Comparison of ENCODE assay signal across 1 cellular context in the genomic region with DNA sequence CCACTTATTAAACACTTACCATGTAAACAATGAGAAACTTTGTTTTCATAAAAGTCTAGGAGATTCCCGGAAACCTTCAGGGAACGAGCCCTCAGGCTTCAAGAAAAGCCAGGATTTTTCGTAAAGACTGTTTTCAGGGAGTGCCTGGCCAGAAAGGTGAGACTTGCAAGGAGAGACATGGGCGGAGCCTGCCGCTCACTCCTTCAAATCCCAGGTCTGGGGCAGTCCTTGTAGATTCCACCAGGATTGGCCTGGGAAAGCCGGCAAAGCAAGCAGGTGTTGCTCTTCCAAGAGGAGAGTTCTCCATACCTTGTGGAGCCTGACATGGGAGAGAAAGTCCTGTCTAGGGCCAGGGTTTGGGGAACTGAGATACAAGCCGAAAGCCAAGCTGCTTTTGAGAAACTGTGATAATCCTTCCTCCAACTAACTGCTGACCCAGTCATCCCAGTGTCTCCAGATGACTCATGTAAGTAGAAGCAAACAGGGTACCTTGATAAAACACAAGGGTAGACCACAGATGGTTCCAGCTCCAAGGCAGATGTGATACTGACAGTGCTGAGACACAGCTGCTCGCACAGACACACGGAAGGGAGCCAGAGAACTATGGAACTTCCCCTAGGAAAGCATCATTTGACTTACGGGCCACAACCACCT.
TF ChIP-seq lines count a peak whose summit lies in the region.

No MANE protein-coding gene starts in this region.

TF ChIP-seq in K562, 482 proteins besides CTCF, POLR2A, EP300 and RAD21 (continued from another document and continues in another):
- TF ChIP-seq, protein P1, sequence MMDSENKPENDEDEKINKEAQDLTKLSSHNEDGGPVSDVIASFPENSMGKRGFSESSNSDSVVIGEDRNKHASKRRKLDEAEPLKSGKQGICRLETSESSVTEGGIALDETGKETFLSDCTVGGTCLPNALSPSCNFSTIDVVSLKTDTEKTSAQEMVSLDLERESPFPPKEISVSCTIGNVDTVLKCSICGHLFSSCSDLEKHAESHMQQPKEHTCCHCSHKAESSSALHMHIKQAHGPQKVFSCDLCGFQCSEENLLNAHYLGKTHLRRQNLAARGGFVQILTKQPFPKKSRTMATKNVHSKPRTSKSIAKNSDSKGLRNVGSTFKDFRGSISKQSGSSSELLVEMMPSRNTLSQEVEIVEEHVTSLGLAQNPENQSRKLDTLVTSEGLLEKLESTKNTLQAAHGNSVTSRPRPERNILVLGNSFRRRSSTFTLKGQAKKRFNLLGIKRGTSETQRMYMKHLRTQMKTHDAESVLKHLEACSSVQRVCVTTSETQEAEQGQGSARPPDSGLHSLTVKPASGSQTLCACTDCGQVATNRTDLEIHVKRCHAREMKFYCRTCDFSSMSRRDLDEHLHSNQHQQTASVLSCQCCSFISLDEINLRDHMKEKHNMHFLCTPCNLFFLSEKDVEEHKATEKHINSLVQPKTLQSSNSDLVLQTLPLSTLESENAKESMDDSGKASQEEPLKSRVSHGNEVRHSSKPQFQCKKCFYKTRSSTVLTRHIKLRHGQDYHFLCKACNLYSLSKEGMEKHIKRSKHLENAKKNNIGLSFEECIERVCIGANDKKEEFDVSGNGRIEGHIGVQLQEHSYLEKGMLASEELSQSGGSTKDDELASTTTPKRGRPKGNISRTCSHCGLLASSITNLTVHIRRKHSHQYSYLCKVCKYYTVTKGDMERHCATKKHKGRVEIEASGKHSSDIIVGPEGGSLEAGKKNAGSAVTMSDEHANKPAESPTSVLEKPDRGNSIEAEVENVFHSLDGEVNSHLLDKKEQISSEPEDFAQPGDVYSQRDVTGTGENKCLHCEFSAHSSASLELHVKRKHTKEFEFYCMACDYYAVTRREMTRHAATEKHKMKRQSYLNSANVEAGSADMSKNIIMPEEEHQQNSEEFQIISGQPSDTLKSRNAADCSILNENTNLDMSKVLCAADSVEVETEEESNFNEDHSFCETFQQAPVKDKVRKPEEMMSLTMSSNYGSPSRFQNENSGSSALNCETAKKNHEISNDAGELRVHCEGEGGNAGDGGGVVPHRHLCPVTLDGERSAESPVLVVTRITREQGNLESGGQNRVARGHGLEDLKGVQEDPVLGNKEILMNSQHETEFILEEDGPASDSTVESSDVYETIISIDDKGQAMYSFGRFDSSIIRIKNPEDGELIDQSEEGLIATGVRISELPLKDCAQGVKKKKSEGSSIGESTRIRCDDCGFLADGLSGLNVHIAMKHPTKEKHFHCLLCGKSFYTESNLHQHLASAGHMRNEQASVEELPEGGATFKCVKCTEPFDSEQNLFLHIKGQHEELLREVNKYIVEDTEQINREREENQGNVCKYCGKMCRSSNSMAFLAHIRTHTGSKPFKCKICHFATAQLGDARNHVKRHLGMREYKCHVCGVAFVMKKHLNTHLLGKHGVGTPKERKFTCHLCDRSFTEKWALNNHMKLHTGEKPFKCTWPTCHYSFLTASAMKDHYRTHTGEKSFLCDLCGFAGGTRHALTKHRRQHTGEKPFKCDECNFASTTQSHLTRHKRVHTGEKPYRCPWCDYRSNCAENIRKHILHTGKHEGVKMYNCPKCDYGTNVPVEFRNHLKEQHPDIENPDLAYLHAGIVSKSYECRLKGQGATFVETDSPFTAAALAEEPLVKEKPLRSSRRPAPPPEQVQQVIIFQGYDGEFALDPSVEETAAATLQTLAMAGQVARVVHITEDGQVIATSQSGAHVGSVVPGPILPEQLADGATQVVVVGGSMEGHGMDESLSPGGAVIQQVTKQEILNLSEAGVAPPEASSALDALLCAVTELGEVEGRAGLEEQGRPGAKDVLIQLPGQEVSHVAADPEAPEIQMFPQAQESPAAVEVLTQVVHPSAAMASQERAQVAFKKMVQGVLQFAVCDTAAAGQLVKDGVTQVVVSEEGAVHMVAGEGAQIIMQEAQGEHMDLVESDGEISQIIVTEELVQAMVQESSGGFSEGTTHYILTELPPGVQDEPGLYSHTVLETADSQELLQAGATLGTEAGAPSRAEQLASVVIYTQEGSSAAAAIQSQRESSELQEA (IDR thresholded peaks at IDR 0.05; ENCODE audit: low read depth) = no peak
- no peak for TF ChIP-seq EZH2 (IDR thresholded peaks at IDR 0.05; ENCODE audit: borderline replicate concordance, low read depth, low read length)
- TF ChIP-seq, protein P2, sequence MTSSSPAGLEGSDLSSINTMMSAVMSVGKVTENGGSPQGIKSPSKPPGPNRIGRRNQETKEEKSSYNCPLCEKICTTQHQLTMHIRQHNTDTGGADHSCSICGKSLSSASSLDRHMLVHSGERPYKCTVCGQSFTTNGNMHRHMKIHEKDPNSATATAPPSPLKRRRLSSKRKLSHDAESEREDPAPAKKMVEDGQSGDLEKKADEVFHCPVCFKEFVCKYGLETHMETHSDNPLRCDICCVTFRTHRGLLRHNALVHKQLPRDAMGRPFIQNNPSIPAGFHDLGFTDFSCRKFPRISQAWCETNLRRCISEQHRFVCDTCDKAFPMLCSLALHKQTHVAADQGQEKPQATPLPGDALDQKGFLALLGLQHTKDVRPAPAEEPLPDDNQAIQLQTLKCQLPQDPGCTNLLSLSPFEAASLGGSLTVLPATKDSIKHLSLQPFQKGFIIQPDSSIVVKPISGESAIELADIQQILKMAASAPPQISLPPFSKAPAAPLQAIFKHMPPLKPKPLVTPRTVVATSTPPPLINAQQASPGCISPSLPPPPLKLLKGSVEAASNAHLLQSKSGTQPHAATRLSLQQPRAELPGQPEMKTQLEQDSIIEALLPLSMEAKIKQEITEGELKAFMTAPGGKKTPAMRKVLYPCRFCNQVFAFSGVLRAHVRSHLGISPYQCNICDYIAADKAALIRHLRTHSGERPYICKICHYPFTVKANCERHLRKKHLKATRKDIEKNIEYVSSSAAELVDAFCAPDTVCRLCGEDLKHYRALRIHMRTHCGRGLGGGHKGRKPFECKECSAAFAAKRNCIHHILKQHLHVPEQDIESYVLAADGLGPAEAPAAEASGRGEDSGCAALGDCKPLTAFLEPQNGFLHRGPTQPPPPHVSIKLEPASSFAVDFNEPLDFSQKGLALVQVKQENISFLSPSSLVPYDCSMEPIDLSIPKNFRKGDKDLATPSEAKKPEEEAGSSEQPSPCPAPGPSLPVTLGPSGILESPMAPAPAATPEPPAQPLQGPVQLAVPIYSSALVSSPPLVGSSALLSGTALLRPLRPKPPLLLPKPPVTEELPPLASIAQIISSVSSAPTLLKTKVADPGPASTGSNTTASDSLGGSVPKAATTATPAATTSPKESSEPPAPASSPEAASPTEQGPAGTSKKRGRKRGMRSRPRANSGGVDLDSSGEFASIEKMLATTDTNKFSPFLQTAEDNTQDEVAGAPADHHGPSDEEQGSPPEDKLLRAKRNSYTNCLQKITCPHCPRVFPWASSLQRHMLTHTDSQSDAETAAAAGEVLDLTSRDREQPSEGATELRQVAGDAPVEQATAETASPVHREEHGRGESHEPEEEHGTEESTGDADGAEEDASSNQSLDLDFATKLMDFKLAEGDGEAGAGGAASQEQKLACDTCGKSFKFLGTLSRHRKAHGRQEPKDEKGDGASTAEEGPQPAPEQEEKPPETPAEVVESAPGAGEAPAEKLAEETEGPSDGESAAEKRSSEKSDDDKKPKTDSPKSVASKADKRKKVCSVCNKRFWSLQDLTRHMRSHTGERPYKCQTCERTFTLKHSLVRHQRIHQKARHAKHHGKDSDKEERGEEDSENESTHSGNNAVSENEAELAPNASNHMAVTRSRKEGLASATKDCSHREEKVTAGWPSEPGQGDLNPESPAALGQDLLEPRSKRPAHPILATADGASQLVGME (CRISPR knock-in tag; IDR thresholded peaks at IDR 0.05) = no peak
- TF ChIP-seq CBFA2T2 (conservative IDR thresholded peaks at IDR 0.05) = peak; percentile 95
- TF ChIP-seq EHMT2 (IDR thresholded peaks at IDR 0.05) = peak; percentile 78; the same call in 1 of the 2 replicates
- TF ChIP-seq, protein P3, sequence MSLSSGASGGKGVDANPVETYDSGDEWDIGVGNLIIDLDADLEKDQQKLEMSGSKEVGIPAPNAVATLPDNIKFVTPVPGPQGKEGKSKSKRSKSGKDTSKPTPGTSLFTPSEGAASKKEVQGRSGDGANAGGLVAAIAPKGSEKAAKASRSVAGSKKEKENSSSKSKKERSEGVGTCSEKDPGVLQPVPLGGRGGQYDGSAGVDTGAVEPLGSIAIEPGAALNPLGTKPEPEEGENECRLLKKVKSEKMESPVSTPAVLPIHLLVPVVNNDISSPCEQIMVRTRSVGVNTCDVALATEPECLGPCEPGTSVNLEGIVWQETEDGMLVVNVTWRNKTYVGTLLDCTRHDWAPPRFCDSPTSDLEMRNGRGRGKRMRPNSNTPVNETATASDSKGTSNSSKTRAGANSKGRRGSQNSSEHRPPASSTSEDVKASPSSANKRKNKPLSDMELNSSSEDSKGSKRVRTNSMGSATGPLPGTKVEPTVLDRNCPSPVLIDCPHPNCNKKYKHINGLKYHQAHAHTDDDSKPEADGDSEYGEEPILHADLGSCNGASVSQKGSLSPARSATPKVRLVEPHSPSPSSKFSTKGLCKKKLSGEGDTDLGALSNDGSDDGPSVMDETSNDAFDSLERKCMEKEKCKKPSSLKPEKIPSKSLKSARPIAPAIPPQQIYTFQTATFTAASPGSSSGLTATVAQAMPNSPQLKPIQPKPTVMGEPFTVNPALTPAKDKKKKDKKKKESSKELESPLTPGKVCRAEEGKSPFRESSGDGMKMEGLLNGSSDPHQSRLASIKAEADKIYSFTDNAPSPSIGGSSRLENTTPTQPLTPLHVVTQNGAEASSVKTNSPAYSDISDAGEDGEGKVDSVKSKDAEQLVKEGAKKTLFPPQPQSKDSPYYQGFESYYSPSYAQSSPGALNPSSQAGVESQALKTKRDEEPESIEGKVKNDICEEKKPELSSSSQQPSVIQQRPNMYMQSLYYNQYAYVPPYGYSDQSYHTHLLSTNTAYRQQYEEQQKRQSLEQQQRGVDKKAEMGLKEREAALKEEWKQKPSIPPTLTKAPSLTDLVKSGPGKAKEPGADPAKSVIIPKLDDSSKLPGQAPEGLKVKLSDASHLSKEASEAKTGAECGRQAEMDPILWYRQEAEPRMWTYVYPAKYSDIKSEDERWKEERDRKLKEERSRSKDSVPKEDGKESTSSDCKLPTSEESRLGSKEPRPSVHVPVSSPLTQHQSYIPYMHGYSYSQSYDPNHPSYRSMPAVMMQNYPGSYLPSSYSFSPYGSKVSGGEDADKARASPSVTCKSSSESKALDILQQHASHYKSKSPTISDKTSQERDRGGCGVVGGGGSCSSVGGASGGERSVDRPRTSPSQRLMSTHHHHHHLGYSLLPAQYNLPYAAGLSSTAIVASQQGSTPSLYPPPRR (CRISPR knock-in tag; IDR thresholded peaks at IDR 0.05; ENCODE audit: borderline replicate concordance) = no peak
- no peak for TF ChIP-seq NR2C2 (CRISPR knock-in tag; IDR thresholded peaks at IDR 0.05)
- TF ChIP-seq NR2C2 (tag; IDR thresholded peaks at IDR 0.05) = no peak
- TF ChIP-seq C11orf30 (IDR thresholded peaks at IDR 0.05; ENCODE audit: low read depth) = peak; percentile 96
- TF ChIP-seq, protein P4, sequence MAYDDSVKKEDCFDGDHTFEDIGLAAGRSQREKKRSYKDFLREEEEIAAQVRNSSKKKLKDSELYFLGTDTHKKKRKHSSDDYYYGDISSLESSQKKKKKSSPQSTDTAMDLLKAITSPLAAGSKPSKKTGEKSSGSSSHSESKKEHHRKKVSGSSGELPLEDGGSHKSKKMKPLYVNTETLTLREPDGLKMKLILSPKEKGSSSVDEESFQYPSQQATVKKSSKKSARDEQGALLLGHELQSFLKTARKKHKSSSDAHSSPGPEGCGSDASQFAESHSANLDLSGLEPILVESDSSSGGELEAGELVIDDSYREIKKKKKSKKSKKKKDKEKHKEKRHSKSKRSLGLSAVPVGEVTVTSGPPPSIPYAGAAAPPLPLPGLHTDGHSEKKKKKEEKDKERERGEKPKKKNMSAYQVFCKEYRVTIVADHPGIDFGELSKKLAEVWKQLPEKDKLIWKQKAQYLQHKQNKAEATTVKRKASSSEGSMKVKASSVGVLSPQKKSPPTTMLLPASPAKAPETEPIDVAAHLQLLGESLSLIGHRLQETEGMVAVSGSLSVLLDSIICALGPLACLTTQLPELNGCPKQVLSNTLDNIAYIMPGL (CRISPR knock-in tag; IDR thresholded peaks at IDR 0.05) = no peak
- peak; percentile 63 for TF ChIP-seq CTBP1 (IDR thresholded peaks at IDR 0.05; ENCODE audit: borderline replicate concordance)
- peak; percentile 96 for TF ChIP-seq MAFG (tag; conservative IDR thresholded peaks at IDR 0.05)
- peak; percentile 59 for TF ChIP-seq MTA2 (IDR thresholded peaks at IDR 0.05; ENCODE audit: low read depth)
- peak; percentile 82 for TF ChIP-seq DPF2 (IDR thresholded peaks at IDR 0.05)
- TF ChIP-seq, protein P5, sequence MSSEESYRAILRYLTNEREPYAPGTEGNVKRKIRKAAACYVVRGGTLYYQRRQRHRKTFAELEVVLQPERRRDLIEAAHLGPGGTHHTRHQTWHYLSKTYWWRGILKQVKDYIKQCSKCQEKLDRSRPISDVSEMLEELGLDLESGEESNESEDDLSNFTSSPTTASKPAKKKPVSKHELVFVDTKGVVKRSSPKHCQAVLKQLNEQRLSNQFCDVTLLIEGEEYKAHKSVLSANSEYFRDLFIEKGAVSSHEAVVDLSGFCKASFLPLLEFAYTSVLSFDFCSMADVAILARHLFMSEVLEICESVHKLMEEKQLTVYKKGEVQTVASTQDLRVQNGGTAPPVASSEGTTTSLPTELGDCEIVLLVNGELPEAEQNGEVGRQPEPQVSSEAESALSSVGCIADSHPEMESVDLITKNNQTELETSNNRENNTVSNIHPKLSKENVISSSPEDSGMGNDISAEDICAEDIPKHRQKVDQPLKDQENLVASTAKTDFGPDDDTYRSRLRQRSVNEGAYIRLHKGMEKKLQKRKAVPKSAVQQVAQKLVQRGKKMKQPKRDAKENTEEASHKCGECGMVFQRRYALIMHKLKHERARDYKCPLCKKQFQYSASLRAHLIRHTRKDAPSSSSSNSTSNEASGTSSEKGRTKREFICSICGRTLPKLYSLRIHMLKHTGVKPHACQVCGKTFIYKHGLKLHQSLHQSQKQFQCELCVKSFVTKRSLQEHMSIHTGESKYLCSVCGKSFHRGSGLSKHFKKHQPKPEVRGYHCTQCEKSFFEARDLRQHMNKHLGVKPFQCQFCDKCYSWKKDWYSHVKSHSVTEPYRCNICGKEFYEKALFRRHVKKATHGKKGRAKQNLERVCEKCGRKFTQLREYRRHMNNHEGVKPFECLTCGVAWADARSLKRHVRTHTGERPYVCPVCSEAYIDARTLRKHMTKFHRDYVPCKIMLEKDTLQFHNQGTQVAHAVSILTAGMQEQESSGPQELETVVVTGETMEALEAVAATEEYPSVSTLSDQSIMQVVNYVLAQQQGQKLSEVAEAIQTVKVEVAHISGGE (CRISPR knock-in tag; IDR thresholded peaks at IDR 0.05) = 0 out of 6 replicates have a peak, but pooled peaks of 1 of the 3 experiments have one; percentile 39
- TF ChIP-seq DIDO1 (tag; IDR thresholded peaks at IDR 0.05; ENCODE audit: low read depth) = no peak
- 0 out of 2 replicates have a peak, but pooled peaks have one; percentile 41 for TF ChIP-seq DMBX1 (CRISPR knock-in tag; IDR thresholded peaks at IDR 0.05; ENCODE audit: borderline replicate concordance)
- no peak for TF ChIP-seq ARNT (IDR thresholded peaks at IDR 0.05)
- TF ChIP-seq KDM1A (IDR thresholded peaks at IDR 0.05) = peak; percentile 17 to 32; a peak in 1 of 4 replicates
- TF ChIP-seq PTBP1 (IDR thresholded peaks at IDR 0.05; ENCODE audit: low read depth, low read length) = no peak
- TF ChIP-seq NFIC (IDR thresholded peaks at IDR 0.05) = peak; percentile 75
- peak; percentile 50 for TF ChIP-seq STAT5A (IDR thresholded peaks at IDR 0.05; ENCODE audit: borderline replicate concordance, low read length)
- TF ChIP-seq FOSL1 (tag; conservative IDR thresholded peaks at IDR 0.05) = peak; percentile 96
- TF ChIP-seq TEAD4 (IDR thresholded peaks at IDR 0.05; ENCODE audit: low read length) = peak; percentile 85
- TF ChIP-seq TEAD4 (CRISPR knock-in tag; IDR thresholded peaks at IDR 0.05; ENCODE audit: borderline replicate concordance) = no peak
- TF ChIP-seq POLR2AphosphoS5 (IDR thresholded peaks at IDR 0.05; ENCODE audit: control insufficient read depth, insufficient read depth, low read depth, low read length) = peak; percentile 56; the same call in 1 of the 2 replicates
